ENCODE assay signal across 9 cellular contexts in the genomic region with DNA sequence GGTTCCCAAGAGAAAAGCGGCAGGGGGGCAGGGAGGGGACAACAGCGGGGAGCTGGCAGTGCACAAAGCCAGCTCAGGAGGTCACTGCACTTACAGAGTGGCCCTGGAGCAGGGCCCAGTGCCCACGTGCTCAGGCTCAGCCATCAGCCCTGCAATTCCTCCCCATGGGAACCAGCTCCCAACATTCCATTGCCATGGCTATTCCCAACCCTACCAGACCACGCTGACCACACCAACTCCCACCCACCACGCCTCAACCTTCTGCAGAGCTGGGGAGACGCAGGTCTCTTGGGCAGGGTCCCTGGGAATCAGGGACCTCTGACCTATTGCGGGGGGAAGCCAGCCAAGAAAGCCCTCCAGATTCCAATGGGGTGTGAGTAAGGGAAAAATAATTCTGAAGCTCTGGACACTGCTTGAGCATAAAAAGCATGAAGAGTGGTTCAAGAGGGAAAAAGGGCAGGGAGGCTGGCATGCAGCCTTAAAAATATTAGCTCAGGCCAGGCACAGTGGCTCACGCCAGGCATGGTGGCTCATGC. TPM values are rescaled to one million over a fixed set of nuclear protein-coding genes. Genes with fewer than 3 reads are reported as not detected.
DNase-seq lines count a peak whose midpoint lies in the region; ATAC-seq and TF ChIP-seq lines count a peak whose summit lies in the region.
"Had no signal": no experiment of that assay in that cellular context is flagged by ENCODE, and none has a peak within 500 bp of the region (broad histone marks: within the 10 kb centered on the region; RNA-seq: fewer than 3 reads in every experiment).

No MANE protein-coding gene starts in this region.

- no peak overlapping the region for H3K18ac ChIP-seq in H9 (ENCODE audit: insufficient read length, low read depth, low read length)

- no peak overlapping the region for H2BK120ac ChIP-seq in H9 (ENCODE audit: low read depth, low read length, poor library complexity, severe bottlenecking)

- no peak overlapping the region for H4K5ac ChIP-seq in H9 (ENCODE audit: insufficient read length, low read depth, low read length)

- no peak overlapping the region for H3K4me2 ChIP-seq in H9 (ENCODE audit: insufficient read depth, insufficient read length, low read length)

- no peak overlapping the region for H4K8ac ChIP-seq in H9 (replicated peaks; ENCODE audit: insufficient read length, low read depth, low read length)

- DNase-seq in H9 (no peak), right cardiac atrium (peak; percentile 60 to 84 (median 83))

- H3K9me3 Mint-ChIP-seq in H9: no peaks in the 10 kb centered on the region
- H3K9me3 Mint-ChIP-seq: IgD-negative memory B cell had no signal

- H4K20me1 ChIP-seq in H9 (ENCODE audit: control insufficient read depth, insufficient read depth, insufficient read length): no peaks in the 10 kb centered on the region

- no CpG with 5 or more reads among the region's 8 CpGs for WGBS in H9 (ENCODE audit: extremely low coverage, insufficient read length, low lambda C conversion rate)
- WGBS in right cardiac atrium: 39% methylated on average over 8 of the region's 8 CpGs

- H3K9me3 ChIP-seq in H9 (ENCODE audit: control insufficient read depth, low read depth, low read length): no peaks in the 10 kb centered on the region
- H3K9me3 ChIP-seq in right cardiac atrium (ENCODE audit: control insufficient read depth, low read length): no peaks in the 10 kb centered on the region
- no peaks in the 10 kb centered on the region for H3K9me3 ChIP-seq in skeletal muscle tissue (ENCODE audit: control insufficient read depth in 3 of 3, low read length in 3 of 3)

- H3K79me2 ChIP-seq in H9 (ENCODE audit: insufficient read depth, low read length): peaks cover 36% of the 10 kb centered on the region; the same call in 1 of the 2 replicates

- H3K36me3 ChIP-seq in skeletal muscle tissue (ENCODE audit: control insufficient read depth in 3 of 3, insufficient read depth in 3 of 3, low read length in 3 of 3): no peaks in the 10 kb centered on the region

- no peak overlapping the region for H3K4ac ChIP-seq in H9 (ENCODE audit: low read depth, low read length)

- H2AFZ ChIP-seq in H9 (ENCODE audit: low read length): no peak overlapping the region

- H3K36me3 Mint-ChIP-seq in H9 (ENCODE audit: insufficient read depth in 1 of 3, low read depth in 3 of 3): peaks cover 6 to 16% (median 11%) of the 10 kb centered on the region in 3 experiments

- no peak overlapping the region for H3T11ph ChIP-seq in H9 (ENCODE audit: low read length)

- H4K91ac ChIP-seq in H9 (ENCODE audit: insufficient read length, low read depth, low read length): no peak overlapping the region

- ATAC-seq in right cardiac atrium (peak; percentile 85 to 87), GM21528 (IDR thresholded peaks at IDR 0.05; ENCODE audit: low FRiP score, unreplicated experiment) (no peak), HG03159 (IDR thresholded peaks at IDR 0.05; ENCODE audit: unreplicated experiment) (no peak), HG02763 (IDR thresholded peaks at IDR 0.05; ENCODE audit: unreplicated experiment) (no peak)
- ATAC-seq in activated CD4-positive, CD25-positive, alpha-beta regulatory T cell treated with anti-CD3 and anti-CD28 coated beads, Interleukin-2, amount 50 U/mL, for 24 hours: no peak

- H3K27me3 Mint-ChIP-seq in H9 (ENCODE audit: low read depth): no peaks in the 10 kb centered on the region
- H3K27me3 Mint-ChIP-seq: IgD-negative memory B cell had no signal

- intact Hi-C loops in right cardiac atrium (cut with DNase I): no loop called here

- H2AK5ac ChIP-seq in H9 (ENCODE audit: insufficient read length, low read length): no peak overlapping the region

- H3K79me1 ChIP-seq in H9 (ENCODE audit: insufficient read depth, low read depth, low read length, poor library complexity, severe bottlenecking): peaks cover 2% of the 10 kb centered on the region

- H3K27ac Mint-ChIP-seq in H9: peak overlapping the region; percentile 11 to 97 (median 40)

- no peak overlapping the region for H3K9ac ChIP-seq in H9 (ENCODE audit: extremely low read depth, insufficient read length, low read length)
- peak overlapping the region in 2 of 3 donors; percentile 65 for H3K9ac ChIP-seq in skeletal muscle tissue (ENCODE audit: low read depth in 1 of 3, low read length in 3 of 3)

- no peak overlapping the region for H2BK20ac ChIP-seq in H9 (ENCODE audit: low read depth, low read length, poor library complexity, severe bottlenecking)

- H3K27me3 ChIP-seq in H9 (ENCODE audit: insufficient read depth, low read length): no peaks in the 10 kb centered on the region
- no peaks in the 10 kb centered on the region for H3K27me3 ChIP-seq in right cardiac atrium (ENCODE audit: control insufficient read depth, insufficient read depth)
- no peaks in the 10 kb centered on the region for H3K27me3 ChIP-seq in skeletal muscle tissue (ENCODE audit: control insufficient read depth in 3 of 3, insufficient read depth in 3 of 3, low read length in 3 of 3)

- H3K23ac ChIP-seq in H9 (ENCODE audit: insufficient read length, low read depth, low read length): no peak overlapping the region

- no peak overlapping the region for H2BK15ac ChIP-seq in H9 (ENCODE audit: low read depth, low read length)

- no peak overlapping the region for H3K56ac ChIP-seq in H9 (ENCODE audit: insufficient read length, low read depth, low read length)

- no peak overlapping the region for H2BK5ac ChIP-seq in H9 (ENCODE audit: insufficient read length, low read length)

- H3K4me3 Mint-ChIP-seq in H9: peak overlapping the region in 1 of 2 experiments; percentile 63; a peak in 1 of 5 replicates
- H3K4me3 Mint-ChIP-seq: IgD-negative memory B cell had no signal

- H2BK12ac ChIP-seq in H9 (ENCODE audit: insufficient read length, low read depth, low read length): no peak overlapping the region

- peaks cover 57 to 60% of the 10 kb centered on the region in 2 experiments for H3K4me1 Mint-ChIP-seq in H9

- H3K27ac ChIP-seq in H9 (ENCODE audit: insufficient read length, low read depth, low read length): no peak overlapping the region
- H3K27ac ChIP-seq in angular gyrus (ENCODE audit: low read depth, low read length): peak overlapping the region; percentile 53
- H3K27ac ChIP-seq in right cardiac atrium (ENCODE audit: low read length): peak overlapping the region; percentile 49
- H3K27ac ChIP-seq in skeletal muscle tissue (ENCODE audit: low read depth, low read length): peak overlapping the region; percentile 81

- H3K14ac ChIP-seq in H9 (ENCODE audit: insufficient read depth, low read length): no peak overlapping the region

- no peaks in the 10 kb centered on the region for H3K23me2 ChIP-seq in H9 (ENCODE audit: insufficient read length, low read depth, low read length, poor library complexity, severe bottlenecking)

- H3K4me1 ChIP-seq in H9 (ENCODE audit: insufficient read depth, low read length) (peaks cover 8% of the 10 kb centered on the region; the same call in 1 of the 2 replicates), right cardiac atrium (ENCODE audit: control insufficient read depth, insufficient read depth, low read length) (peaks cover 7% of the 10 kb centered on the region), skeletal muscle tissue (ENCODE audit: control insufficient read depth in 3 of 3, insufficient read depth in 3 of 3, low read length in 3 of 3) (peaks cover 65 to 81% (median 75%) of the 10 kb centered on the region in 3 donors)

- no peak for TF ChIP-seq CTCF in H9 (conservative IDR thresholded peaks at IDR 0.05)

- no peak overlapping the region for H3K4me3 ChIP-seq in right cardiac atrium (ENCODE audit: low read length)
- H3K4me3 ChIP-seq in skeletal muscle tissue (ENCODE audit: low read length in 3 of 3): peak overlapping the region in 2 of 3 donors; percentile 45

RNA-seq across cellular contexts. Expression of gene TFIP11, which starts 38.3 kb away (rescaled TPM):
- total RNA-seq in H9 (2021) (36.4 and 37.7 TPM in 2 replicates), right cardiac atrium (10 to 100 TPM; 19.8 to 28.7 (median 25.4) TPM), skeletal muscle tissue (30.3 TPM)
- 15.2 TPM for polyA plus RNA-seq in right cardiac atrium

RNA-seq across cellular contexts. Expression of gene TPST2, which starts 39.4 kb away (rescaled TPM):
- total RNA-seq in H9 (2021): 50.1 and 52.2 TPM in 2 replicates
- 10 to 100 TPM; 30.5 to 55.2 (median 36.9) TPM for total RNA-seq in right cardiac atrium
- 27.6 TPM for polyA plus RNA-seq in right cardiac atrium
- 6.8 TPM for total RNA-seq in skeletal muscle tissue

Comparison
In these comparisons a context has a peak if more than half of its experiments do, and no peak if none do; other contexts are left out.
1. ATAC-seq: peak in right cardiac atrium (2 of 2); none in GM21528 (single experiment), HG03159 (single experiment), HG02763 (single experiment) and activated CD4-positive, CD25-positive, alpha-beta regulatory T cell treated with anti-CD3 and anti-CD28 coated beads, Interleukin-2, amount 50 U/mL, for 24 hours (0 of 2).